ENCODE assay signal across 8 cellular contexts in genomic region chr11:95699631-95700470, GRCh38.
DNase-seq lines count a peak whose midpoint lies in the region; ATAC-seq and TF ChIP-seq lines count a peak whose summit lies in the region.

No MANE protein-coding gene starts in this region.

- no peaks in the 10 kb centered on the region for H3K9me3 ChIP-seq in lower lobe of right lung

- peaks cover 9% of the 10 kb centered on the region for H3K9me3 Mint-ChIP-seq in activated T-cell treated with anti-CD3 and anti-CD28 coated beads, Interleukin-2, amount 50 U/mL, for 24 hours
- no peaks in the 10 kb centered on the region for H3K9me3 Mint-ChIP-seq in chondrocyte (ENCODE audit: low read depth)

- H3K27ac ChIP-seq in temporal lobe (ENCODE audit: low read depth, low read length), result peak overlapping the region; percentile 27
- H3K27ac ChIP-seq in lower lobe of right lung, result no peak overlapping the region

- peak overlapping the region; percentile 95 for H3K27ac Mint-ChIP-seq in activated T-cell treated with anti-CD3 and anti-CD28 coated beads, Interleukin-2, amount 50 U/mL, for 24 hours
- H3K27ac Mint-ChIP-seq in chondrocyte (ENCODE audit: unreplicated experiment), result peak overlapping the region; percentile 67

- TF ChIP-seq CTCF in chondrocyte (IDR thresholded peaks at IDR 0.05), result no peak
- TF ChIP-seq CTCF in lower lobe of right lung (IDR thresholded peaks at IDR 0.05), result no peak

- peak overlapping the region; percentile 65 for H3K4me3 Mint-ChIP-seq in activated T-cell treated with anti-CD3 and anti-CD28 coated beads, Interleukin-2, amount 50 U/mL, for 24 hours
- no peak overlapping the region for H3K4me3 Mint-ChIP-seq in chondrocyte (ENCODE audit: unreplicated experiment)

- ATAC-seq in HG03460 (IDR thresholded peaks at IDR 0.05; ENCODE audit: unreplicated experiment), result peak; percentile 41
- no peak for ATAC-seq in lower lobe of right lung

- intact Hi-C loops in lower lobe of right lung (cut with DNase I), result loop anchor here (10.0 kb wide), 1 partner anchor 545 kb away; no protein-coding TSS in a partner anchor

- H3K4me1 ChIP-seq in lower lobe of right lung, result peaks cover 28% of the 10 kb centered on the region

- no peaks in the 10 kb centered on the region for H3K27me3 Mint-ChIP-seq in activated T-cell treated with anti-CD3 and anti-CD28 coated beads, Interleukin-2, amount 50 U/mL, for 24 hours
- no peaks in the 10 kb centered on the region for H3K27me3 Mint-ChIP-seq in chondrocyte (ENCODE audit: low read depth)

- H3K36me3 Mint-ChIP-seq in activated T-cell treated with anti-CD3 and anti-CD28 coated beads, Interleukin-2, amount 50 U/mL, for 24 hours (ENCODE audit: low read depth), result peaks cover 11% of the 10 kb centered on the region
- no peaks in the 10 kb centered on the region for H3K36me3 Mint-ChIP-seq in chondrocyte (ENCODE audit: low read depth)

- no peak for DNase-seq in activated T-cell treated with anti-CD3 and anti-CD28 coated beads, Interleukin-2, amount 50 U/mL, for 24 hours
- DNase-seq in activated T-cell treated with anti-CD3 and anti-CD28 coated beads, Interleukin-2, amount 50 U/mL, for 48 hours, result no peak
- DNase-seq in chondrocyte (ENCODE audit: low spot score), result no peak
- no peak for DNase-seq in NCI-H1092 (lab: John Stamatoyannopoulos, UW)
- no peak for DNase-seq in lower lobe of right lung
- no peak for DNase-seq in activated CD8-positive, alpha-beta memory T cell treated with anti-CD3 and anti-CD28 coated beads, Interleukin-2, amount 50 U/mL, for 4 hours

- no peaks in the 10 kb centered on the region for H3K27me3 ChIP-seq in lower lobe of right lung (ENCODE audit: low read depth)

- no peaks in the 10 kb centered on the region for H3K36me3 ChIP-seq in lower lobe of right lung

- H3K4me3 ChIP-seq in lower lobe of right lung, result no peak overlapping the region

- H3K4me1 Mint-ChIP-seq in activated T-cell treated with anti-CD3 and anti-CD28 coated beads, Interleukin-2, amount 50 U/mL, for 24 hours (ENCODE audit: low read depth), result peaks cover 65% of the 10 kb centered on the region
- H3K4me1 Mint-ChIP-seq in chondrocyte (ENCODE audit: low read depth), result peaks cover 44% of the 10 kb centered on the region
